ENCODE assay signal across 1 cellular context in the genomic region with DNA sequence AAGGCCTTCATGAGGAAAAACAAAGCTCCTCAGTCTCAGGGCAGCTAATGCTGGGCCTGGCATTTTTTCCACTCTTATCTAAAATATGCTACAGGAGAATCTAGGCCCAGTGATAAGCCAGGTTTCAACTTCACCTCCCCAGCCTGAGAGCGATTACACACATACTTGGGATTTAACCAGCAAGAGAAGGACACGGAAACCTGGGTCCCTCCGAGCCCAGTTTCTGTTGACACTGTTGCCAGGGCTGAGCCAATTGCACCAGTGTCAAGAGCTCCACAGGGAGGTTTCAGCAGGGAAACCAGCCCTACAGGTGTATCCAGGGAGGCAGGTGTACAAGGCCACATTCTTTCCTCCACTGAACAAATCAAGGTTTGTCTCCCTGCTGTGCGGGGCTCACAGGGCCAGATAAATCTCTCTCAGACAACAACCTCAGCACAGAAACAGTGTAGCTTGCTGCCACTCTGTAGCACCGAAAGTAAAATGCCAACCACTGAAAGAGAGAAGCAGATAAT.
TF ChIP-seq lines count a peak whose summit lies in the region.

No MANE protein-coding gene starts in this region.

TF ChIP-seq in WTC11, 78 proteins besides CTCF, POLR2A, EP300 and RAD21 (continued from another document):
- TF ChIP-seq, protein P1, sequence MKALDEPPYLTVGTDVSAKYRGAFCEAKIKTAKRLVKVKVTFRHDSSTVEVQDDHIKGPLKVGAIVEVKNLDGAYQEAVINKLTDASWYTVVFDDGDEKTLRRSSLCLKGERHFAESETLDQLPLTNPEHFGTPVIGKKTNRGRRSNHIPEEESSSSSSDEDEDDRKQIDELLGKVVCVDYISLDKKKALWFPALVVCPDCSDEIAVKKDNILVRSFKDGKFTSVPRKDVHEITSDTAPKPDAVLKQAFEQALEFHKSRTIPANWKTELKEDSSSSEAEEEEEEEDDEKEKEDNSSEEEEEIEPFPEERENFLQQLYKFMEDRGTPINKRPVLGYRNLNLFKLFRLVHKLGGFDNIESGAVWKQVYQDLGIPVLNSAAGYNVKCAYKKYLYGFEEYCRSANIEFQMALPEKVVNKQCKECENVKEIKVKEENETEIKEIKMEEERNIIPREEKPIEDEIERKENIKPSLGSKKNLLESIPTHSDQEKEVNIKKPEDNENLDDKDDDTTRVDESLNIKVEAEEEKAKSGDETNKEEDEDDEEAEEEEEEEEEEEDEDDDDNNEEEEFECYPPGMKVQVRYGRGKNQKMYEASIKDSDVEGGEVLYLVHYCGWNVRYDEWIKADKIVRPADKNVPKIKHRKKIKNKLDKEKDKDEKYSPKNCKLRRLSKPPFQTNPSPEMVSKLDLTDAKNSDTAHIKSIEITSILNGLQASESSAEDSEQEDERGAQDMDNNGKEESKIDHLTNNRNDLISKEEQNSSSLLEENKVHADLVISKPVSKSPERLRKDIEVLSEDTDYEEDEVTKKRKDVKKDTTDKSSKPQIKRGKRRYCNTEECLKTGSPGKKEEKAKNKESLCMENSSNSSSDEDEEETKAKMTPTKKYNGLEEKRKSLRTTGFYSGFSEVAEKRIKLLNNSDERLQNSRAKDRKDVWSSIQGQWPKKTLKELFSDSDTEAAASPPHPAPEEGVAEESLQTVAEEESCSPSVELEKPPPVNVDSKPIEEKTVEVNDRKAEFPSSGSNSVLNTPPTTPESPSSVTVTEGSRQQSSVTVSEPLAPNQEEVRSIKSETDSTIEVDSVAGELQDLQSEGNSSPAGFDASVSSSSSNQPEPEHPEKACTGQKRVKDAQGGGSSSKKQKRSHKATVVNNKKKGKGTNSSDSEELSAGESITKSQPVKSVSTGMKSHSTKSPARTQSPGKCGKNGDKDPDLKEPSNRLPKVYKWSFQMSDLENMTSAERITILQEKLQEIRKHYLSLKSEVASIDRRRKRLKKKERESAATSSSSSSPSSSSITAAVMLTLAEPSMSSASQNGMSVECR (CRISPR knock-in tag; IDR thresholded peaks at IDR 0.05; ENCODE audit: borderline replicate concordance) = 0 out of 2 replicates have a peak, but pooled peaks have one; percentile 35
- TF ChIP-seq ATF3 (CRISPR knock-in tag; conservative IDR thresholded peaks at IDR 0.05) (no peak), TEAD1 (CRISPR knock-in tag; IDR thresholded peaks at IDR 0.05) (peak; percentile 69; the same call in 1 of the 2 replicates), STAT6 (CRISPR knock-in tag; conservative IDR thresholded peaks at IDR 0.05; ENCODE audit: low read depth) (no peak), ETV6 (CRISPR knock-in tag; IDR thresholded peaks at IDR 0.05) (peak; percentile 78), SMAD4 (CRISPR knock-in tag; IDR thresholded peaks at IDR 0.05) (no peak), ZNF532 (CRISPR knock-in tag; IDR thresholded peaks at IDR 0.05; ENCODE audit: borderline replicate concordance) (no peak), FOXP4 (CRISPR knock-in tag; IDR thresholded peaks at IDR 0.05) (peak; percentile 83; the same call in 1 of the 2 replicates), FOXK1 (CRISPR knock-in tag; IDR thresholded peaks at IDR 0.05) (peak; percentile 61; the same call in 1 of the 2 replicates), OVOL2 (CRISPR knock-in tag; IDR thresholded peaks at IDR 0.05; ENCODE audit: borderline replicate concordance) (no peak), MXD4 (CRISPR knock-in tag; IDR thresholded peaks at IDR 0.05; ENCODE audit: borderline replicate concordance) (no peak), GRHL2 (CRISPR knock-in tag; IDR thresholded peaks at IDR 0.05; ENCODE audit: insufficient replicate concordance, severe bottlenecking) (no peak), ZNF232 (CRISPR knock-in tag; IDR thresholded peaks at IDR 0.05) (no peak), ERG (CRISPR knock-in tag; IDR thresholded peaks at IDR 0.05) (no peak), SP1 (CRISPR knock-in tag; conservative IDR thresholded peaks at IDR 0.05) (no peak), GABPB1 (CRISPR knock-in tag; IDR thresholded peaks at IDR 0.05) (peak; percentile 26; the same call in 1 of the 2 replicates), ZNF423 (CRISPR knock-in tag; IDR thresholded peaks at IDR 0.05) (peak; percentile 23; the same call in 1 of the 2 replicates), AR (CRISPR knock-in tag; IDR thresholded peaks at IDR 0.05) (no peak)
- TF ChIP-seq, protein P2, sequence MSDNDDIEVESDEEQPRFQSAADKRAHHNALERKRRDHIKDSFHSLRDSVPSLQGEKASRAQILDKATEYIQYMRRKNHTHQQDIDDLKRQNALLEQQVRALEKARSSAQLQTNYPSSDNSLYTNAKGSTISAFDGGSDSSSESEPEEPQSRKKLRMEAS (CRISPR knock-in tag; IDR thresholded peaks at IDR 0.05) = no peak
- TF ChIP-seq, protein P3, sequence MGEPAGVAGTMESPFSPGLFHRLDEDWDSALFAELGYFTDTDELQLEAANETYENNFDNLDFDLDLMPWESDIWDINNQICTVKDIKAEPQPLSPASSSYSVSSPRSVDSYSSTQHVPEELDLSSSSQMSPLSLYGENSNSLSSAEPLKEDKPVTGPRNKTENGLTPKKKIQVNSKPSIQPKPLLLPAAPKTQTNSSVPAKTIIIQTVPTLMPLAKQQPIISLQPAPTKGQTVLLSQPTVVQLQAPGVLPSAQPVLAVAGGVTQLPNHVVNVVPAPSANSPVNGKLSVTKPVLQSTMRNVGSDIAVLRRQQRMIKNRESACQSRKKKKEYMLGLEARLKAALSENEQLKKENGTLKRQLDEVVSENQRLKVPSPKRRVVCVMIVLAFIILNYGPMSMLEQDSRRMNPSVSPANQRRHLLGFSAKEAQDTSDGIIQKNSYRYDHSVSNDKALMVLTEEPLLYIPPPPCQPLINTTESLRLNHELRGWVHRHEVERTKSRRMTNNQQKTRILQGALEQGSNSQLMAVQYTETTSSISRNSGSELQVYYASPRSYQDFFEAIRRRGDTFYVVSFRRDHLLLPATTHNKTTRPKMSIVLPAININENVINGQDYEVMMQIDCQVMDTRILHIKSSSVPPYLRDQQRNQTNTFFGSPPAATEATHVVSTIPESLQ (CRISPR knock-in tag; IDR thresholded peaks at IDR 0.05) = no peak
- TF ChIP-seq, protein P4, sequence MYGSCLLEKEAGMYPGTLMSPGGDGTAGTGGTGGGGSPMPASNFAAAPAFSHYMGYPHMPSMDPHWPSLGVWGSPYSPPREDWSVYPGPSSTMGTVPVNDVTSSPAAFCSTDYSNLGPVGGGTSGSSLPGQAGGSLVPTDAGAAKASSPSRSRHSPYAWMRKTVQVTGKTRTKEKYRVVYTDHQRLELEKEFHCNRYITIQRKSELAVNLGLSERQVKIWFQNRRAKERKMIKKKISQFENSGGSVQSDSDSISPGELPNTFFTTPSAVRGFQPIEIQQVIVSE (CRISPR knock-in tag; IDR thresholded peaks at IDR 0.05; ENCODE audit: borderline replicate concordance) = no peak
